Comparison of ENCODE assay signal across 12 cellular contexts in genomic region chr1:229406798-229407197, GRCh38. TPM values are rescaled to one million over a fixed set of nuclear protein-coding genes. Genes with fewer than 3 reads are reported as not detected.
DNase-seq lines count a peak whose midpoint lies in the region; ATAC-seq and TF ChIP-seq lines count a peak whose summit lies in the region.
"Had no signal": no experiment of that assay in that cellular context is flagged by ENCODE, and none has a peak within 500 bp of the region (broad histone marks: within the 10 kb centered on the region; RNA-seq: fewer than 3 reads in every experiment).

No MANE protein-coding gene starts in this region.

- no peak for DNase-seq in activated CD4-positive, alpha-beta T cell treated with anti-CD3 and anti-CD28 coated beads for 36 hours
- no peak for DNase-seq in activated CD4-positive, alpha-beta T cell treated with anti-CD3 and anti-CD28 coated beads for 4 hours
- DNase-seq in ascending aorta (ENCODE audit: low spot score in 2 of 2) (no peak), memory B cell (ENCODE audit: low spot score in 2 of 2) (no peak), HCEC 1CT (no peak)
- no peak for DNase-seq in stimulated activated naive CD8-positive, alpha-beta T cell treated with anti-CD3 and anti-CD28 coated beads, Interleukin-15, amount 100 ng/mL, for 72 hours
- DNase-seq: esophagus squamous epithelium, NCI-H82 had no signal

- no peak for TF ChIP-seq POLR2A in GM18505 (IDR thresholded peaks at IDR 0.05; ENCODE audit: borderline replicate concordance, extremely low read depth, insufficient read depth, insufficient read length)

- no peak for ATAC-seq in activated CD4-positive, alpha-beta T cell treated with anti-CD3 and anti-CD28 coated beads for 36 hours
- ATAC-seq in memory B cell (ENCODE audit: low read depth) (no peak), GM18505 (IDR thresholded peaks at IDR 0.05; ENCODE audit: unreplicated experiment) (no peak), GM18873 (IDR thresholded peaks at IDR 0.05; ENCODE audit: low FRiP score, unreplicated experiment) (no peak)
- ATAC-seq in stimulated activated naive CD8-positive, alpha-beta T cell treated with anti-CD3 and anti-CD28 coated beads, Interleukin-15, amount 100 ng/mL, for 72 hours = no peak
- ATAC-seq: A549, mucosa of descending colon had no signal

- no peak overlapping the region for H3K27ac Mint-ChIP-seq in activated CD4-positive, alpha-beta T cell treated with anti-CD3 and anti-CD28 coated beads for 36 hours
- H3K27ac Mint-ChIP-seq in memory B cell = no peak overlapping the region
- no peak overlapping the region for H3K27ac Mint-ChIP-seq in stimulated activated naive CD8-positive, alpha-beta T cell treated with anti-CD3 and anti-CD28 coated beads, Interleukin-15, amount 100 ng/mL, for 72 hours

- peaks cover 14 to 35% of the 10 kb centered on the region in 2 donors for H3K4me1 ChIP-seq in ascending aorta

- peaks cover 59% of the 10 kb centered on the region for H3K27me3 Mint-ChIP-seq in activated CD4-positive, alpha-beta T cell treated with anti-CD3 and anti-CD28 coated beads for 36 hours
- peaks cover 33% of the 10 kb centered on the region for H3K27me3 Mint-ChIP-seq in memory B cell
- peaks cover 90% of the 10 kb centered on the region for H3K27me3 Mint-ChIP-seq in stimulated activated naive CD8-positive, alpha-beta T cell treated with anti-CD3 and anti-CD28 coated beads, Interleukin-15, amount 100 ng/mL, for 72 hours

- no peak overlapping the region for H3K27ac ChIP-seq in ascending aorta
- H3K27ac ChIP-seq: A549, esophagus squamous epithelium had no signal

- H3K4me3 ChIP-seq in ascending aorta = peak overlapping the region; percentile 40 to 62
- H3K4me3 ChIP-seq: A549, mucosa of descending colon had no signal

- H3K4me1 Mint-ChIP-seq in activated CD4-positive, alpha-beta T cell treated with anti-CD3 and anti-CD28 coated beads for 36 hours = peaks cover 15% of the 10 kb centered on the region
- peaks cover 14% of the 10 kb centered on the region for H3K4me1 Mint-ChIP-seq in memory B cell
- H3K4me1 Mint-ChIP-seq in stimulated activated naive CD8-positive, alpha-beta T cell treated with anti-CD3 and anti-CD28 coated beads, Interleukin-15, amount 100 ng/mL, for 72 hours = peaks cover 38% of the 10 kb centered on the region

- CTCF ChIA-PET in activated CD4-positive, alpha-beta T cell treated with anti-CD3 and anti-CD28 coated beads for 36 hours (lab: Charles Lee) = interaction anchor here (0.7 to 1.2 kb wide), 3 partner anchors 64 to 151 kb away, joined by 3 read pairs; partner anchors contain the start of gene CCSAP

- no peaks in the 10 kb centered on the region for H3K36me3 Mint-ChIP-seq in activated CD4-positive, alpha-beta T cell treated with anti-CD3 and anti-CD28 coated beads for 36 hours (ENCODE audit: low read depth)
- H3K36me3 Mint-ChIP-seq in memory B cell = no peaks in the 10 kb centered on the region

- no peak for TF ChIP-seq CTCF in ascending aorta (IDR thresholded peaks at IDR 0.05)

- intact Hi-C loops in activated CD4-positive, alpha-beta T cell treated with anti-CD3 and anti-CD28 coated beads for 36 hours (cut with DNase I, micrococcal nuclease) = no loop called here
- intact Hi-C loops in ascending aorta (cut with DNase I) = no loop called here

- no peaks in the 10 kb centered on the region for H3K27me3 ChIP-seq in ascending aorta

- H3K4me3 Mint-ChIP-seq in activated CD4-positive, alpha-beta T cell treated with anti-CD3 and anti-CD28 coated beads for 36 hours = peak overlapping the region; percentile 41
- peak overlapping the region; percentile 79 for H3K4me3 Mint-ChIP-seq in memory B cell
- peak overlapping the region; percentile 69 to 79 for H3K4me3 Mint-ChIP-seq in stimulated activated naive CD8-positive, alpha-beta T cell treated with anti-CD3 and anti-CD28 coated beads, Interleukin-15, amount 100 ng/mL, for 72 hours

- POLR2A ChIA-PET in activated CD4-positive, alpha-beta T cell treated with anti-CD3 and anti-CD28 coated beads for 36 hours (lab: Charles Lee) = no interaction called here

- H3K36me3 ChIP-seq in ascending aorta = no peaks in the 10 kb centered on the region
- H3K36me3 ChIP-seq: esophagus squamous epithelium had no signal

- no peaks in the 10 kb centered on the region for H3K9me3 Mint-ChIP-seq in activated CD4-positive, alpha-beta T cell treated with anti-CD3 and anti-CD28 coated beads for 36 hours (ENCODE audit: low read depth)
- H3K9me3 Mint-ChIP-seq in memory B cell = no peaks in the 10 kb centered on the region
- H3K9me3 Mint-ChIP-seq in stimulated activated naive CD8-positive, alpha-beta T cell treated with anti-CD3 and anti-CD28 coated beads, Interleukin-15, amount 100 ng/mL, for 72 hours = no peaks in the 10 kb centered on the region

- no peaks in the 10 kb centered on the region for H3K9me3 ChIP-seq in ascending aorta
- H3K9me3 ChIP-seq: A549, esophagus squamous epithelium, mucosa of descending colon had no signal

RNA-seq across cellular contexts. Expression of gene ACTA1, which starts 27.1 kb away (rescaled TPM):
- total RNA-seq in activated CD4-positive, alpha-beta T cell treated with anti-CD3 and anti-CD28 coated beads for 36 hours = not detected
- not detected for total RNA-seq in ascending aorta
